23 cellular contexts compared by ENCODE assay signal in genomic region chr5:64895748-64896147, GRCh38.
"Had no signal": no experiment of that assay in that cellular context is flagged by ENCODE, and none has a peak within 500 bp of the region (broad histone marks: within the 10 kb centered on the region; RNA-seq: fewer than 3 reads in every experiment).

No MANE protein-coding gene starts in this region.

- H3K27ac Mint-ChIP-seq: mesothelial cell of epicardium had no signal

- ATAC-seq: foreskin keratinocyte, gastroesophageal sphincter, heart left ventricle, left cardiac atrium, lower lobe of right lung, mucosa of descending colon had no signal

- H3K4me2 ChIP-seq: hepatocyte had no signal

- H3K27me3 ChIP-seq: dorsolateral prefrontal cortex, esophagus muscularis mucosa, foreskin keratinocyte, gastroesophageal sphincter, heart left ventricle, hepatocyte had no signal

- H3K27me3 Mint-ChIP-seq: naive B cell had no signal

- H3K79me2 ChIP-seq: hepatocyte had no signal

- DNase-seq: dermis blood vessel endothelial cell; dorsolateral prefrontal cortex; effector CD4-positive, alpha-beta T cell; effector memory CD4-positive, alpha-beta T cell; foreskin keratinocyte; heart left ventricle; hypothalamus; left cardiac atrium; left ventricle myocardium inferior; lower lobe of right lung; mesenchymal stem cell; mucosa of descending colon; naive B cell had no signal

- H3K27ac ChIP-seq: coronary artery, dorsolateral prefrontal cortex, esophagus muscularis mucosa, foreskin keratinocyte, gastroesophageal sphincter, heart left ventricle, hepatocyte, left ventricle myocardium inferior, lower lobe of right lung had no signal

- H3K4me3 Mint-ChIP-seq: mesothelial cell of epicardium, naive B cell had no signal

- FAIRE-seq: colon, endothelial cell of umbilical vein, frontal cortex, islet of Langerhans, keratinocyte had no signal

- H2AFZ ChIP-seq: hepatocyte had no signal

- H3K4me1 Mint-ChIP-seq: naive B cell had no signal

- H3K36me3 ChIP-seq: gastroesophageal sphincter, lower lobe of right lung had no signal

- H3K4me1 ChIP-seq: esophagus muscularis mucosa, foreskin keratinocyte, gastroesophageal sphincter, heart left ventricle, left ventricle myocardium inferior, lower lobe of right lung had no signal

- H3K4me3 ChIP-seq: coronary artery, dorsolateral prefrontal cortex, esophagus muscularis mucosa, gastroesophageal sphincter, heart left ventricle, hepatocyte, left ventricle myocardium inferior, lower lobe of right lung, mucosa of descending colon had no signal
